In genomic region chr1:44835738-44836675, GRCh38 we compare ENCODE assay signal across 8 cellular contexts. TPM values are rescaled to one million over a fixed set of nuclear protein-coding genes. Genes with fewer than 3 reads are reported as not detected.
A peak's percentile ranks its signal among the peaks of the same experiment; 100 is the strongest.
DNase-seq lines count a peak whose midpoint lies in the region; ATAC-seq, FAIRE-seq and TF ChIP-seq lines count a peak whose summit lies in the region.

No MANE protein-coding gene starts in this region.

- no peaks in the 10 kb centered on the region for H3K27me3 ChIP-seq in lower lobe of right lung (ENCODE audit: low read depth)

- peak; percentile 92 for FAIRE-seq in GM12892 (lab: Jason Lieb, UNC)

- DNase-seq in GM12892 (ENCODE audit: insufficient read length) (peak; percentile 70), NCI-H748 treated with DMSO at 0.1 percent for 48 hours (lab: John Stamatoyannopoulos, UW) (peak; percentile 55), dermis blood vessel endothelial cell (peak; percentile 96), lower lobe of right lung (peak; percentile 87)
- DNase-seq in activated CD4-positive, alpha-beta T cell treated with anti-CD3 and anti-CD28 coated beads, Interleukin-2, amount 50 U/mL, for 1 hour, result peak; percentile 89
- DNase-seq in stimulated activated CD8-positive, alpha-beta memory T cell treated with anti-CD3 and anti-CD28 coated beads, Interleukin-12 subunit alpha, Interleukin-12 subunit beta, amount 100 ng/mL, for 24 hours (ENCODE audit: extremely low read depth), result peak; percentile 59

- TF ChIP-seq CTCF in lower lobe of right lung (IDR thresholded peaks at IDR 0.05), result peak; percentile 85

- no peak for TF ChIP-seq POLR2A in GM12892 (IDR thresholded peaks at IDR 0.05; ENCODE audit: low read depth, low read length)

- no peak overlapping the region for H3K27ac ChIP-seq in lower lobe of right lung

- peaks cover 17% of the 10 kb centered on the region for H3K4me1 ChIP-seq in lower lobe of right lung

- intact Hi-C loops in lower lobe of right lung (cut with DNase I), result no loop called here

- H3K36me3 ChIP-seq in lower lobe of right lung, result no peaks in the 10 kb centered on the region

- no peaks in the 10 kb centered on the region for H3K9me3 ChIP-seq in lower lobe of right lung

- H3K4me3 ChIP-seq in lower lobe of right lung, result no peak overlapping the region

- ATAC-seq in HG03457 (IDR thresholded peaks at IDR 0.05; ENCODE audit: unreplicated experiment), result peak; percentile 63
- ATAC-seq in lower lobe of right lung, result peak; percentile 84 to 89
- ATAC-seq in GM18519 (IDR thresholded peaks at IDR 0.05; ENCODE audit: low FRiP score, unreplicated experiment), result no peak

RNA-seq across cellular contexts. Expression of gene PTCH2, which starts 7.0 kb away (rescaled TPM):
- polyA plus RNA-seq in GM12892 (2012; ENCODE audit: missing spikeins), result 0.11 TPM
- total RNA-seq in dermis blood vessel endothelial cell (under 0.01 and 0.05 TPM in 2 replicates), lower lobe of right lung (1.0 TPM)

RNA-seq across cellular contexts. Expression of gene BTBD19, which starts 27.7 kb away (rescaled TPM):
- polyA plus RNA-seq in GM12892 (2012; ENCODE audit: missing spikeins), result 1.4 TPM
- total RNA-seq in dermis blood vessel endothelial cell, result 7.0 and 8.5 TPM in 2 replicates
- total RNA-seq in lower lobe of right lung, result 8.7 TPM

RNA-seq across cellular contexts. Expression of gene DYNLT4, which starts 28.9 kb away (rescaled TPM):
- not detected for polyA plus RNA-seq in GM12892 (2012; ENCODE audit: missing spikeins)
- 0.14 TPM in 1 of 2 replicates, not detected in the other for total RNA-seq in dermis blood vessel endothelial cell
- total RNA-seq in lower lobe of right lung, result 5.2 TPM

RNA-seq across cellular contexts. Expression of gene PLK3, which starts 35.8 kb away (rescaled TPM):
- polyA plus RNA-seq in GM12892 (2012; ENCODE audit: missing spikeins), result 14.4 TPM
- total RNA-seq in dermis blood vessel endothelial cell, result 18.8 and 43.1 TPM in 2 replicates
- 27.7 TPM for total RNA-seq in lower lobe of right lung

RNA-seq across cellular contexts. Expression of gene BEST4, which starts 48.0 kb away (rescaled TPM):
- 0.72 TPM for polyA plus RNA-seq in GM12892 (2012; ENCODE audit: missing spikeins)
- not detected in 2 replicates for total RNA-seq in dermis blood vessel endothelial cell
- total RNA-seq in lower lobe of right lung, result 1.7 TPM
